In genomic region chr2:170073288-170073687, GRCh38 we compare ENCODE assay signal across 10 cellular contexts.
DNase-seq lines count a peak whose midpoint lies in the region; ATAC-seq and TF ChIP-seq lines count a peak whose summit lies in the region.
"Had no signal": no experiment of that assay in that cellular context is flagged by ENCODE, and none has a peak within 500 bp of the region (broad histone marks: within the 10 kb centered on the region; RNA-seq: fewer than 3 reads in every experiment).

No MANE protein-coding gene starts in this region.

- no peak overlapping the region for H3K27ac Mint-ChIP-seq in activated T-helper 1 cell treated with anti-CD3 and anti-CD28 coated beads, Interleukin-12 subunit alpha, Interleukin-12 subunit beta, Interleukin-2, Interleukin-4 antibody, amounts not matched to agents 30 ng/mL and 10 ng/mL and 1 ng/mL, durations not matched to agents 14 hours and 24 hours and 36 hours
- H3K27ac Mint-ChIP-seq: activated naive CD8-positive, alpha-beta T cell treated with anti-CD3 and anti-CD28 coated beads, Interleukin-2, amount 10 ng/mL, durations not matched to agents 7 days and 5 days had no signal

- TF ChIP-seq CTCF in RWPE1 (conservative IDR thresholded peaks at IDR 0.05; ENCODE audit: low read depth): no peak
- no peak for TF ChIP-seq CTCF in GM13976 (IDR thresholded peaks at IDR 0.05; ENCODE audit: borderline replicate concordance, control extremely low read depth, extremely low read depth, insufficient read depth, missing control alignments)

- H3K4me3 Mint-ChIP-seq in activated T-helper 1 cell treated with anti-CD3 and anti-CD28 coated beads, Interleukin-12 subunit alpha, Interleukin-12 subunit beta, Interleukin-2, Interleukin-4 antibody, amounts not matched to agents 30 ng/mL and 10 ng/mL and 1 ng/mL, durations not matched to agents 14 hours and 24 hours and 36 hours: no peak overlapping the region
- H3K4me3 Mint-ChIP-seq: activated naive CD8-positive, alpha-beta T cell treated with anti-CD3 and anti-CD28 coated beads, Interleukin-2, amount 10 ng/mL, durations not matched to agents 7 days and 5 days had no signal

- peaks cover 14% of the 10 kb centered on the region for H3K9me3 Mint-ChIP-seq in activated T-helper 1 cell treated with anti-CD3 and anti-CD28 coated beads, Interleukin-12 subunit alpha, Interleukin-12 subunit beta, Interleukin-2, Interleukin-4 antibody, amounts not matched to agents 30 ng/mL and 10 ng/mL and 1 ng/mL, durations not matched to agents 14 hours and 24 hours and 36 hours

- CTCF ChIA-PET in RWPE1 (lab: Yijun Ruan, JAX): interaction anchor here (0.6 kb wide), 1 partner anchor 709 kb away, joined by 3 read pairs; no protein-coding TSS in a partner anchor

- no peaks in the 10 kb centered on the region for H3K4me1 Mint-ChIP-seq in activated T-helper 1 cell treated with anti-CD3 and anti-CD28 coated beads, Interleukin-12 subunit alpha, Interleukin-12 subunit beta, Interleukin-2, Interleukin-4 antibody, amounts not matched to agents 30 ng/mL and 10 ng/mL and 1 ng/mL, durations not matched to agents 14 hours and 24 hours and 36 hours (ENCODE audit: low read depth)
- H3K4me1 Mint-ChIP-seq: activated naive CD8-positive, alpha-beta T cell treated with anti-CD3 and anti-CD28 coated beads, Interleukin-2, amount 10 ng/mL, durations not matched to agents 7 days and 5 days had no signal

- no peak overlapping the region for H3K27ac ChIP-seq in RWPE1

- intact Hi-C loops in activated T-helper 1 cell treated with anti-CD3 and anti-CD28 coated beads, Interleukin-12 subunit alpha, Interleukin-12 subunit beta, Interleukin-2, Interleukin-4 antibody, amounts not matched to agents 30 ng/mL and 10 ng/mL and 1 ng/mL, durations not matched to agents 14 hours and 24 hours and 36 hours (cut with micrococcal nuclease): no loop called here

- H3K36me3 Mint-ChIP-seq in activated T-helper 1 cell treated with anti-CD3 and anti-CD28 coated beads, Interleukin-12 subunit alpha, Interleukin-12 subunit beta, Interleukin-2, Interleukin-4 antibody, amounts not matched to agents 30 ng/mL and 10 ng/mL and 1 ng/mL, durations not matched to agents 14 hours and 24 hours and 36 hours (ENCODE audit: low read depth): peaks cover 25% of the 10 kb centered on the region

- POLR2A ChIA-PET in RWPE1 (lab: Yijun Ruan, JAX; ENCODE audit: low non-redundant PET): no interaction called here

- in situ Hi-C loops in GM13976 (cut with MboI; ENCODE audit: low sequenced_read_pairs, unreplicated experiment): no loop called here

- no peak for ATAC-seq in GM19351 (IDR thresholded peaks at IDR 0.05; ENCODE audit: unreplicated experiment)
- no peak for ATAC-seq in GM18858 (IDR thresholded peaks at IDR 0.05; ENCODE audit: unreplicated experiment)

- H3K27me3 Mint-ChIP-seq in activated T-helper 1 cell treated with anti-CD3 and anti-CD28 coated beads, Interleukin-12 subunit alpha, Interleukin-12 subunit beta, Interleukin-2, Interleukin-4 antibody, amounts not matched to agents 30 ng/mL and 10 ng/mL and 1 ng/mL, durations not matched to agents 14 hours and 24 hours and 36 hours (ENCODE audit: insufficient read depth): no peaks in the 10 kb centered on the region
- H3K27me3 Mint-ChIP-seq: activated naive CD8-positive, alpha-beta T cell treated with anti-CD3 and anti-CD28 coated beads, Interleukin-2, amount 10 ng/mL, durations not matched to agents 7 days and 5 days had no signal

- DNase-seq in GF-D8 (lab: John Stamatoyannopoulos, UW) (peak; percentile 37), RWPE1 (ENCODE audit: low spot score) (peak; percentile 7), fibroblast of the conjunctiva (ENCODE audit: low read depth) (peak; percentile 60), putamen (ENCODE audit: low spot score) (peak; percentile 80), GM13976 (ENCODE audit: low spot score) (no peak)
- DNase-seq in activated T-helper 1 cell treated with anti-CD3 and anti-CD28 coated beads, Interleukin-12 subunit alpha, Interleukin-12 subunit beta, Interleukin-2, Interleukin-4 antibody, amounts not matched to agents 30 ng/mL and 10 ng/mL and 1 ng/mL, durations not matched to agents 14 hours and 24 hours and 36 hours (ENCODE audit: low spot score): no peak
- DNase-seq: activated naive CD8-positive, alpha-beta T cell treated with anti-CD3 and anti-CD28 coated beads, Interleukin-2, amount 10 ng/mL, durations not matched to agents 7 days and 5 days; stimulated activated CD4-positive, alpha-beta T cell treated with anti-CD3 and anti-CD28 coated beads, Interleukin-2, amount 100 ng/mL, for 48 hours had no signal

Comparison
In these comparisons a context has a peak if more than half of its experiments do, and no peak if none do; other contexts are left out.
1. DNase-seq: peak in GF-D8 (single experiment), RWPE1 (single experiment), fibroblast of the conjunctiva (single experiment) and putamen (single experiment); none in GM13976 (single experiment) and activated T-helper 1 cell treated with anti-CD3 and anti-CD28 coated beads, Interleukin-12 subunit alpha, Interleukin-12 subunit beta, Interleukin-2, Interleukin-4 antibody, amounts not matched to agents 30 ng/mL and 10 ng/mL and 1 ng/mL, durations not matched to agents 14 hours and 24 hours and 36 hours (single experiment).